In the genomic region with DNA sequence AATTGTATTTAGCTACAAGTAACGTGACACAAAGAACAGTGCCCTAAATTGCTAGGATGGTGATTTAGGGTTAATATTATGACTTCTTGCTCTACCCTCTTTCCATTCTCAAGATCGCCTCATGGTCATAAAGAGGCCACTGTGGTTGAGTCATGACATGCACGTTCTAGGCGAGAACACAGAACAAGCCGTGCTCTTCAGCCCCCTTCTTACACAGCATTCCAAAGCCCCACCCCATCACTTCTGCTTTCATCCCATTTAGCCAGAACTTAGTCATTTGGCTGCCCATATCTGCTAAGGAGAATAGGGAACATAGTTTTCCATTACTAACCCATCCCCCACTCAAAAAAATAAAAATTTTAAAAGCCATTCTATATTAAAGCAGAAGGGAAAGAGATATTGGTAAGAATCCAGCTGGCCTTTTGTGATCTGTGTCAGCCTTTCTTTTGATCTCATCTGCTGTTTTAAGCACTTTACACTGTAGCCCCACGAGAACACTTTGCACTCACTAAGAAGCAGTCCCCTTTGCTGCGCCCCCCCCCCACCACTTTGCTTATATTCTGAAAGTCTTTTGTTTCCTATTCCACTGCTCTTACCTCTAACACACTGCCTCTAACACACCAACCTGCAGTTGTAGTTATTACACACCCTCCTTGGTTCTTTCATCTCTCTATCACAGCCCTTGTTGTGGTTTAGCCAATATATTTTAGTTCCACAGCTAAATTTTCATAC, we compare ENCODE assay signal across 19 cellular contexts. TPM values are rescaled to one million over a fixed set of nuclear protein-coding genes. Genes with fewer than 3 reads are reported as not detected.
DNase-seq lines count a peak whose midpoint lies in the region; ATAC-seq and TF ChIP-seq lines count a peak whose summit lies in the region.
"Had no signal": no experiment of that assay in that cellular context is flagged by ENCODE, and none has a peak within 500 bp of the region (broad histone marks: within the 10 kb centered on the region; RNA-seq: fewer than 3 reads in every experiment).

No MANE protein-coding gene starts in this region.

- in situ Hi-C loops in HAP-1 (cut with MboI; ENCODE audit: low sequenced_read_pairs), result no loop called here

- no peak for TF ChIP-seq CTCF in CD8-positive, alpha-beta T cell (IDR thresholded peaks at IDR 0.05)

- no peaks in the 10 kb centered on the region for H3K9me3 Mint-ChIP-seq in CD8-positive, alpha-beta T cell
- H3K9me3 Mint-ChIP-seq: activated CD4-positive, alpha-beta T cell treated with anti-CD3 and anti-CD28 coated beads, Interleukin-2, amount 10 ng/mL, durations not matched to agents 24 days and 14 days; activated T-cell treated with anti-CD3 and anti-CD28 coated beads, Interleukin-2, amount 50 U/mL, for 72 hours had no signal

- no peaks in the 10 kb centered on the region for H3K36me3 Mint-ChIP-seq in CD8-positive, alpha-beta T cell

- H3K4me1 ChIP-seq in HAP-1, result peaks cover 16% of the 10 kb centered on the region
- H3K4me1 ChIP-seq in CD8-positive, alpha-beta T cell (ENCODE audit: insufficient read depth, low read length), result no peaks in the 10 kb centered on the region
- H3K4me1 ChIP-seq: Peyer's patch, transverse colon had no signal

- no peak overlapping the region for H3K4me3 ChIP-seq in HAP-1
- H3K4me3 ChIP-seq in CD8-positive, alpha-beta T cell (ENCODE audit: low read depth, low read length), result no peak overlapping the region
- H3K4me3 ChIP-seq: K562, Peyer's patch, transverse colon had no signal

- no peak overlapping the region for H3K27ac ChIP-seq in CD8-positive, alpha-beta T cell (ENCODE audit: low read depth, low read length)
- H3K27ac ChIP-seq: Peyer's patch, transverse colon had no signal

- peak; percentile 46 for DNase-seq in EH (ENCODE audit: low read depth)
- DNase-seq in SW480 (ENCODE audit: low spot score), result peak; percentile 77
- peak; percentile 5 for DNase-seq in glomerular visceral epithelial cell (ENCODE audit: extremely low spot score)
- peak; percentile 8 for DNase-seq in retina
- no peak for DNase-seq in HAP-1 (ENCODE audit: low spot score in 2 of 2)
- DNase-seq in NCI-H1417 treated with DMSO at 0.1 percent for 48 hours (lab: John Stamatoyannopoulos, UW), result no peak
- no peak for DNase-seq in CD8-positive, alpha-beta T cell
- DNase-seq in HPDE6-E6E7 (ENCODE audit: extremely low spot score), result no peak
- DNase-seq: activated CD4-positive, alpha-beta T cell treated with anti-CD3 and anti-CD28 coated beads, Interleukin-2, amount 10 ng/mL, durations not matched to agents 24 days and 14 days; activated T-cell treated with anti-CD3 and anti-CD28 coated beads, Interleukin-2, amount 50 U/mL, for 72 hours; effector CD4-positive, alpha-beta T cell; left colon; NCI-H1436; NCI-H524 treated with DMSO at 0.1 percent for 48 hours; occipital lobe; Peyer's patch; T-helper 17 cell; transverse colon had no signal

- no peaks in the 10 kb centered on the region for H3K36me3 ChIP-seq in HAP-1 (replicated peaks)
- H3K36me3 ChIP-seq in CD8-positive, alpha-beta T cell (ENCODE audit: insufficient read depth, low read length), result no peaks in the 10 kb centered on the region
- H3K36me3 ChIP-seq: transverse colon had no signal

- H3K4me1 Mint-ChIP-seq in CD8-positive, alpha-beta T cell (ENCODE audit: low read depth), result no peaks in the 10 kb centered on the region
- H3K4me1 Mint-ChIP-seq: activated CD4-positive, alpha-beta T cell treated with anti-CD3 and anti-CD28 coated beads, Interleukin-2, amount 10 ng/mL, durations not matched to agents 24 days and 14 days; T-helper 17 cell had no signal

- no peaks in the 10 kb centered on the region for H3K9me3 ChIP-seq in HAP-1
- H3K9me3 ChIP-seq in CD8-positive, alpha-beta T cell (ENCODE audit: low read length), result no peaks in the 10 kb centered on the region
- H3K9me3 ChIP-seq: Peyer's patch, transverse colon had no signal

- intact Hi-C loops in CD8-positive, alpha-beta T cell (cut with DNase I, micrococcal nuclease), result no loop called here

- CTCF ChIA-PET in CD8-positive, alpha-beta T cell (lab: Charles Lee), result no interaction called here

- H3K27me3 Mint-ChIP-seq in CD8-positive, alpha-beta T cell (ENCODE audit: low read depth), result peaks cover 4% of the 10 kb centered on the region
- H3K27me3 Mint-ChIP-seq: T-helper 17 cell had no signal

- H3K27me3 ChIP-seq in HAP-1 (ENCODE audit: low read depth), result no peaks in the 10 kb centered on the region
- H3K27me3 ChIP-seq in CD8-positive, alpha-beta T cell (ENCODE audit: insufficient read depth, low read length), result no peaks in the 10 kb centered on the region
- H3K27me3 ChIP-seq: Peyer's patch, transverse colon had no signal

- H3K27ac Mint-ChIP-seq in CD8-positive, alpha-beta T cell, result no peak overlapping the region
- H3K27ac Mint-ChIP-seq: activated CD4-positive, alpha-beta T cell treated with anti-CD3 and anti-CD28 coated beads, Interleukin-2, amount 10 ng/mL, durations not matched to agents 24 days and 14 days; activated T-cell treated with anti-CD3 and anti-CD28 coated beads, Interleukin-2, amount 50 U/mL, for 72 hours; T-helper 17 cell had no signal

- POLR2A ChIA-PET in CD8-positive, alpha-beta T cell (lab: Charles Lee), result no interaction called here

- no peak overlapping the region for H3K4me3 Mint-ChIP-seq in CD8-positive, alpha-beta T cell
- H3K4me3 Mint-ChIP-seq: activated CD4-positive, alpha-beta T cell treated with anti-CD3 and anti-CD28 coated beads, Interleukin-2, amount 10 ng/mL, durations not matched to agents 24 days and 14 days; activated T-cell treated with anti-CD3 and anti-CD28 coated beads, Interleukin-2, amount 50 U/mL, for 72 hours; T-helper 17 cell had no signal

- no peak for ATAC-seq in CD8-positive, alpha-beta T cell
- ATAC-seq: activated T-cell treated with anti-CD3 and anti-CD28 coated beads, Interleukin-2, amount 50 U/mL, for 72 hours; K562; left colon; T-helper 17 cell had no signal

RNA-seq across cellular contexts. Expression of gene NPNT, which starts 28.4 kb away (rescaled TPM):
- not detected for total RNA-seq in CD8-positive, alpha-beta T cell
- total RNA-seq: activated CD4-positive, alpha-beta T cell treated with anti-CD3 and anti-CD28 coated beads, Interleukin-2, amount 10 ng/mL, durations not matched to agents 24 days and 14 days; T-helper 17 cell had no signal

Comparison
In these comparisons a context has a peak if more than half of its experiments do, and no peak if none do; other contexts are left out.
1. DNase-seq: peak in EH (single experiment), SW480 (single experiment), glomerular visceral epithelial cell (single experiment) and retina (single experiment); none in HAP-1 (0 of 2), NCI-H1417 treated with DMSO at 0.1 percent for 48 hours (single experiment), CD8-positive, alpha-beta T cell (0 of 7) and HPDE6-E6E7 (single experiment).